In the genomic region with DNA sequence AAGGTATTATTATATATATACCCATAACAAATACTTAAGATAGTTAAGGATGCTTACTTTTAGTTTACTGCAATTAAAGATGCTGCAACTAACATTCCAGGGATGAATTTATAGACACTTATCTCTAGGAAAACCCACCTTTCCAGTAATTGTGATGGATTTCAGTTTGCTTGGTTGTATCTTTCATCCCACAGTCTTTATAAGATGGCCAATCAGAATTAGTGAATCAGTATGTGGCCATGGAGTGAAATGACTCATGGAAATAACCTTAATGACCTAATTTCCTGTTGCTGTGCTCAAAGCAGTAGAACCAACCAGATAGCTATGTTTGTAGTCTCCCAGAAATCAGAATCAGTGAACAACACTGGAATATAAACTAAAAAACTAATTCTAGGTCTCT, we compare ENCODE assay signal across 9 cellular contexts. TPM values are rescaled to one million over a fixed set of nuclear protein-coding genes. Genes with fewer than 3 reads are reported as not detected.
A peak's percentile ranks its signal among the peaks of the same experiment; 100 is the strongest.
DNase-seq lines count a peak whose midpoint lies in the region; FAIRE-seq lines count a peak whose summit lies in the region.
"Had no signal": no experiment of that assay in that cellular context is flagged by ENCODE, and none has a peak within 500 bp of the region (broad histone marks: within the 10 kb centered on the region; RNA-seq: fewer than 3 reads in every experiment).

No MANE protein-coding gene starts in this region.

- DNase-seq in G401 (ENCODE audit: low spot score) (peak; percentile 5), H7 (peak; percentile 1), RCC 7860 (ENCODE audit: low spot score) (peak; percentile 39), hepatic stellate cell (ENCODE audit: low spot score) (peak; percentile 4), ecto neural progenitor cell (ENCODE audit: low spot score) (no peak), NOMO-1 treated with dmso at 0.1 percent for 144 hours (lab: John Stamatoyannopoulos, UW; ENCODE audit: unreplicated experiment) (no peak), NCI-H524 treated with DMSO at 0.1 percent for 48 hours (lab: John Stamatoyannopoulos, UW) (no peak), germinal center (ENCODE audit: low spot score) (no peak)

- H3K4me3 ChIP-seq in H7 (ENCODE audit: insufficient read depth, low read depth, low read length): no peak overlapping the region

- H3K27me3 ChIP-seq in H7 (ENCODE audit: control insufficient read depth, insufficient read depth, low read length): no peaks in the 10 kb centered on the region

- in situ Hi-C loops in G401 (cut with HindIII; ENCODE audit: low sequenced_read_pairs): no loop called here

- FAIRE-seq in RCC 7860 (lab: Jason Lieb, UNC): peak; percentile 56
- FAIRE-seq: TTC549 had no signal

- no peaks in the 10 kb centered on the region; the same call in 1 of the 2 replicates for H3K36me3 ChIP-seq in H7 (replicated peaks; ENCODE audit: control insufficient read depth, insufficient read depth, low read length)

RNA-seq across cellular contexts. Expression of a gene that starts 26.4 kb away (rescaled TPM):
- total RNA-seq in G401 (2014; rRNA removed; shearing (Covaris generic)): 1.3 and 7.1 TPM in 2 replicates
- total RNA-seq in H7 (2014; rRNA removed; shearing (Covaris generic)): 16.2 and 23.0 TPM in 2 replicates

RNA-seq across cellular contexts. Expression of a gene that starts 26.7 kb away (rescaled TPM):
- total RNA-seq in G401 (2014; rRNA removed; shearing (Covaris generic)): 5.5 and 5.6 TPM in 2 replicates
- 12.2 and 15.1 TPM in 2 replicates for total RNA-seq in H7 (2014; rRNA removed; shearing (Covaris generic))

Comparison
In these comparisons a context has a peak if more than half of its experiments do, and no peak if none do; other contexts are left out.
1. DNase-seq: peak in G401 (single experiment), H7 (single experiment), RCC 7860 (single experiment) and hepatic stellate cell (single experiment); none in ecto neural progenitor cell (single experiment), NOMO-1 treated with dmso at 0.1 percent for 144 hours (single experiment), NCI-H524 treated with DMSO at 0.1 percent for 48 hours (single experiment) and germinal center (single experiment).